11 cellular contexts compared by ENCODE assay signal in the genomic region with DNA sequence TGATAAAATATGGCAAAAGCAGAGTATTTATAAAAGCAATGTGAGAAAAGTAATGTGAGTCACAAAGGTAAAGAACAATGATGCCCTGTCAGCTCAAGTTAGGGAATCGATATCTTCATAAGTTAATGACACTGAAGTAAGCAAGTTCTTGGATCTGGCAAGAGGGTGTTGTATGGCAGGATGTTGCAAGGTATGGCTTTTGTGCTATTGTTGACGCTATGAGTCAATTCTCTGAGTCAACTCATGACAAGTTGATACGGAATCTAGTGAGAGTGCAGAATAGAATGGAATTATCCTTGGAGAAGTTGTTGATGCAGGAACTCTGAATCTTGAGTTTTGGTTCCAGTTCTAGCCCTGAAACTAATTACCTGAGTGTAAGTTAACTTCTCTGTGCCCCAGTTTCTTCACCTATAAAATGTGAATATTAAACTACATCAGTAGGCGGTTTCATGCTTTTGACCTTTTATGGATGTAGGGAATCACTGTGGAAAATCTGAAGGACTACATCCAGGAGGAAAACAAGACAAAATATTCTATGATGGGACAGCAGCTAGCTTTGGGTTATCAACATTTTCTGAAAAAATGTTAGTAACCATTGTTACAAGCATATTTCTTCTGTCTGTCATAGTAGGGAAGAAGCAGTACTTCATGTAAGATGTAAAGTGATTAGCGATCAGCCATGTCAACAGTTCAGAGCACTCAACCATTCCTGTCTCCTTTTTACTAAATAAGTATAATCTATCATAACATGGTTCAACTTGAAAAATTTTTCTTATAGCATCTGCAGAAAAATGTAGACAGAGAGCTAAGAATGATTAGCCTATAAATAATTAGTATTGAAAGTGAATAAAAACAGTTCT.
DNase-seq lines count a peak whose midpoint lies in the region; FAIRE-seq and TF ChIP-seq lines count a peak whose summit lies in the region.
"Had no signal": no experiment of that assay in that cellular context is flagged by ENCODE, and none has a peak within 500 bp of the region (broad histone marks: within the 10 kb centered on the region; RNA-seq: fewer than 3 reads in every experiment).

No MANE protein-coding gene starts in this region.

- no peak overlapping the region for H3K4me3 ChIP-seq in kidney epithelial cell (ENCODE audit: low read depth, low read length)

- H3K27me3 ChIP-seq in kidney epithelial cell (ENCODE audit: control insufficient read depth, insufficient read depth, low read length), result no peaks in the 10 kb centered on the region

- peak; percentile 80 for FAIRE-seq in HTR-8/SVneo (lab: Jason Lieb, UNC)

- peak; percentile 64 for DNase-seq in AG09319 (ENCODE audit: extremely low read depth, low read depth)
- peak; percentile 53 for DNase-seq in HTR-8/SVneo (ENCODE audit: insufficient read length, low spot score)
- DNase-seq in astrocyte of the hippocampus (ENCODE audit: low read depth, low spot score), result peak; percentile 87
- DNase-seq in kidney epithelial cell (ENCODE audit: low read depth), result peak; percentile 93
- no peak for DNase-seq in NCI-H187 (lab: John Stamatoyannopoulos, UW)
- no peak for DNase-seq in NCI-H345 (lab: John Stamatoyannopoulos, UW)
- DNase-seq in NCI-H2029 (lab: John Stamatoyannopoulos, UW), result no peak
- DNase-seq in stimulated activated CD4-positive, alpha-beta T cell treated with anti-CD3 and anti-CD28 coated beads, Interleukin-12 subunit alpha, Interleukin-12 subunit beta, amount 100 ng/mL, for 4 hours, result no peak
- DNase-seq: Kasumi-1, substantia nigra, WERI-Rb-1 had no signal

- no peaks in the 10 kb centered on the region for H3K36me3 ChIP-seq in kidney epithelial cell (ENCODE audit: control insufficient read depth, insufficient read depth, low read length)
- H3K36me3 ChIP-seq: WERI-Rb-1 had no signal

- TF ChIP-seq CTCF in AG09319 (IDR thresholded peaks at IDR 0.05; ENCODE audit: low read depth, low read length) (no peak), kidney epithelial cell (IDR thresholded peaks at IDR 0.05; ENCODE audit: insufficient read depth, low read length, poor library complexity, severe bottlenecking) (no peak)

Comparison
In these comparisons a context has a peak if more than half of its experiments do, and no peak if none do; other contexts are left out.
1. DNase-seq: peak in AG09319 (single experiment), HTR-8/SVneo (single experiment), astrocyte of the hippocampus (single experiment) and kidney epithelial cell (single experiment); none in NCI-H187 (0 of 2), NCI-H345 (single experiment), NCI-H2029 (single experiment) and stimulated activated CD4-positive, alpha-beta T cell treated with anti-CD3 and anti-CD28 coated beads, Interleukin-12 subunit alpha, Interleukin-12 subunit beta, amount 100 ng/mL, for 4 hours (single experiment).